Comparison of ENCODE assay signal across 1 cellular context in the genomic region with DNA sequence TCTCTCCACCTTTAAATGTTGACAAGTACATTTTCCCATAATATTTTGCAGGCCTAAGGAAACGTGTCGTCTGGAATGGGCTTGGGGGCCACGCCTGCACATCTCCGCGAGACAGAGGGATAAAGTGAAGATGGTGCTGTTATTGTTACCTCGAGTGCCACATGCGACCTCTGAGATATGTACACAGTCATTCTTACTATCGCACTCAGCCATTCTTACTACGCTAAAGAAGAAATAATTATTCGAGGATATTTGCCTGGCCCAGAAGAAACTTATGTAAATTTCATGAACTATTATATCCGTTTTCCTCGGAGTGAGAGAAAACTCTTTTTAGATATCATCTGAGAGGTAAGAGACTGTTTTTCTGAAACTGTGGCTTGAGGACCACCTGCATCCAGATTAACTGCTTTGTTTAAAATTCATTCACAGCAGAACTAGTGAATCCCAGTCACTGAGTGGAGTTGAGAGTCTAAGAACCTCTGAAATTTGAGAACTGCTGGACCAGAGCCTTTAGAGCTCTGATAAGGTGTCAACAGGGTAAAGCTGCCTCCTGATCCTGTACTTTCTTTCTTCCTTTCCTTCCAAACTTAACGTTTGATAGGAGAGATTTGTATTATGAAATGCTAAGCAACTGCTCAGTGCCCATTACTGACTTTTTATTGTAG.
TF ChIP-seq lines count a peak whose summit lies in the region.

No MANE protein-coding gene starts in this region.

TF ChIP-seq in K562, 482 proteins besides CTCF, POLR2A, EP300 and RAD21 (continued from another document):
- 0 out of 2 replicates have a peak, but pooled peaks have one; percentile 14 for TF ChIP-seq TCF15 (CRISPR knock-in tag; IDR thresholded peaks at IDR 0.05)
- TF ChIP-seq THRAP3 (IDR thresholded peaks at IDR 0.05; ENCODE audit: borderline replicate concordance), result 0 out of 2 replicates have a peak, but pooled peaks have one; percentile 19
- TF ChIP-seq CBFA2T3 (IDR thresholded peaks at IDR 0.05), result peak; percentile 14; the same call in 1 of the 2 replicates
- no peak for TF ChIP-seq ZNF778 (CRISPR knock-in tag; IDR thresholded peaks at IDR 0.05)
- TF ChIP-seq, protein P1, sequence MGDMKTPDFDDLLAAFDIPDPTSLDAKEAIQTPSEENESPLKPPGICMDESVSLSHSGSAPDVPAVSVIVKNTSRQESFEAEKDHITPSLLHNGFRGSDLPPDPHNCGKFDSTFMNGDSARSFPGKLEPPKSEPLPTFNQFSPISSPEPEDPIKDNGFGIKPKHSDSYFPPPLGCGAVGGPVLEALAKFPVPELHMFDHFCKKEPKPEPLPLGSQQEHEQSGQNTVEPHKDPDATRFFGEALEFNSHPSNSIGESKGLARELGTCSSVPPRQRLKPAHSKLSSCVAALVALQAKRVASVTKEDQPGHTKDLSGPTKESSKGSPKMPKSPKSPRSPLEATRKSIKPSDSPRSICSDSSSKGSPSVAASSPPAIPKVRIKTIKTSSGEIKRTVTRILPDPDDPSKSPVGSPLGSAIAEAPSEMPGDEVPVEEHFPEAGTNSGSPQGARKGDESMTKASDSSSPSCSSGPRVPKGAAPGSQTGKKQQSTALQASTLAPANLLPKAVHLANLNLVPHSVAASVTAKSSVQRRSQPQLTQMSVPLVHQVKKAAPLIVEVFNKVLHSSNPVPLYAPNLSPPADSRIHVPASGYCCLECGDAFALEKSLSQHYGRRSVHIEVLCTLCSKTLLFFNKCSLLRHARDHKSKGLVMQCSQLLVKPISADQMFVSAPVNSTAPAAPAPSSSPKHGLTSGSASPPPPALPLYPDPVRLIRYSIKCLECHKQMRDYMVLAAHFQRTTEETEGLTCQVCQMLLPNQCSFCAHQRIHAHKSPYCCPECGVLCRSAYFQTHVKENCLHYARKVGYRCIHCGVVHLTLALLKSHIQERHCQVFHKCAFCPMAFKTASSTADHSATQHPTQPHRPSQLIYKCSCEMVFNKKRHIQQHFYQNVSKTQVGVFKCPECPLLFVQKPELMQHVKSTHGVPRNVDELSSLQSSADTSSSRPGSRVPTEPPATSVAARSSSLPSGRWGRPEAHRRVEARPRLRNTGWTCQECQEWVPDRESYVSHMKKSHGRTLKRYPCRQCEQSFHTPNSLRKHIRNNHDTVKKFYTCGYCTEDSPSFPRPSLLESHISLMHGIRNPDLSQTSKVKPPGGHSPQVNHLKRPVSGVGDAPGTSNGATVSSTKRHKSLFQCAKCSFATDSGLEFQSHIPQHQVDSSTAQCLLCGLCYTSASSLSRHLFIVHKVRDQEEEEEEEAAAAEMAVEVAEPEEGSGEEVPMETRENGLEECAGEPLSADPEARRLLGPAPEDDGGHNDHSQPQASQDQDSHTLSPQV (IDR thresholded peaks at IDR 0.05), result 0 out of 2 replicates have a peak, but pooled peaks have one; percentile 13
- TF ChIP-seq SREBF1 (IDR thresholded peaks at IDR 0.05; ENCODE audit: borderline replicate concordance, low read depth, low read length), result no peak
- TF ChIP-seq MXI1 (IDR thresholded peaks at IDR 0.05; ENCODE audit: low read depth, low read length), result 0 out of 2 replicates have a peak, but pooled peaks have one; percentile 31
- TF ChIP-seq TAF1 (IDR thresholded peaks at IDR 0.05; ENCODE audit: control insufficient read depth, extremely low read depth, insufficient read depth, low read length, severe bottlenecking), result peak; percentile 10
TF ChIP-seq in K562: peak in this region for 12.
